1 cellular context compared by ENCODE assay signal in the genomic region with DNA sequence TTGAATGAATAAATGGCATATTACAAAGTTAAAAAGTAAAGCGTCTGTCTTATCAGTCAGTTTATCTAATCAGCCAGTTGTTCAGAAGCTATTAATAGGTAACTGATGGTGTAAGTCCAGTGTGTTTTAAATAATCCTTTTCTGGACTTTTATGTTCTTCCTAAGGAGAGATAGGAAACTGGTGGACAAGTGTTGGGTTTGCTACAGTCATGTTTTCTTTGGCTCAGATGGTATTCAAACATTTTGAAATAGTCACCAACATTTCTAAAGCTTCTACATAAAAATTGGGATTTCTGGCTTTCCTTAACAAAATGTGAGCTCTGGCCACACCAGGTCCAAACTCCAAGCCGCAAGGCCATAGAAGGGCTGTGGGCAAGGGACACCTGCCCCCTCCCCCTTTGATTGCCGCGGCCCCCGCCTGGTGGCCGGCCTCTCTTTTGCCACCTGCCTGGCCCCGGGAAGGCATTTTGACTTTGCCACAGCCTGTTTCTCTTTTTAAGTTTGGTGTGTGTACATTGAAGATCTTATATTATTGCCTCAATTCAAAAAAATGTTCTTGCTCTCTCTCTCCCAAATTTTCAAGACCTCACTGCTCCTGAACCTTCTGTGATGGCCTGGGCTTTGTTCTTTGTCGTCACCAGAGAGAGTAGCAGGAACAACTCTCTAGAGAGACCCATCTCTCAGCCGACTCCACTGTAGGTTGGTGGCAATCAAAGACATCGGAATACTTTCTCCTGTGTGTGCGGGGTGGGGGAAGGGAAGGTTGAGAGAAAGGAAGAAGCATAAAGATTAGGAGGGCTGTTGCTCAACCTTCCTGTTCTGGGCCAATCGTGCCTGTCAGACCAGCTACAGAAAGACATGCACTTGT.
TF ChIP-seq lines count a peak whose summit lies in the region.

No MANE protein-coding gene starts in this region.

TF ChIP-seq in K562, 482 proteins besides CTCF, POLR2A, EP300 and RAD21 (continued from another document and continues in another):
- TF ChIP-seq, protein P1, sequence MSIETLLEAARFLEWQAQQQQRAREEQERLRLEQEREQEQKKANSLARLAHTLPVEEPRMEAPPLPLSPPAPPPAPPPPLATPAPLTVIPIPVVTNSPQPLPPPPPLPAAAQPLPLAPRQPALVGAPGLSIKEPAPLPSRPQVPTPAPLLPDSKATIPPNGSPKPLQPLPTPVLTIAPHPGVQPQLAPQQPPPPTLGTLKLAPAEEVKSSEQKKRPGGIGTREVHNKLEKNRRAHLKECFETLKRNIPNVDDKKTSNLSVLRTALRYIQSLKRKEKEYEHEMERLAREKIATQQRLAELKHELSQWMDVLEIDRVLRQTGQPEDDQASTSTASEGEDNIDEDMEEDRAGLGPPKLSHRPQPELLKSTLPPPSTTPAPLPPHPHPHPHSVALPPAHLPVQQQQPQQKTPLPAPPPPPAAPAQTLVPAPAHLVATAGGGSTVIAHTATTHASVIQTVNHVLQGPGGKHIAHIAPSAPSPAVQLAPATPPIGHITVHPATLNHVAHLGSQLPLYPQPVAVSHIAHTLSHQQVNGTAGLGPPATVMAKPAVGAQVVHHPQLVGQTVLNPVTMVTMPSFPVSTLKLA (conservative IDR thresholded peaks at IDR 0.05), result 0 out of 4 replicates have a peak, but pooled peaks of 1 of the 2 experiments have one; percentile 42
- TF ChIP-seq MEIS2 (IDR thresholded peaks at IDR 0.05; ENCODE audit: partially characterized antibody) (peak; percentile 52), ZNF76 (CRISPR knock-in tag; IDR thresholded peaks at IDR 0.05; ENCODE audit: borderline replicate concordance) (0 out of 2 replicates have a peak, but pooled peaks have one; percentile 19), STAG1 (CRISPR knock-in tag; IDR thresholded peaks at IDR 0.05; ENCODE audit: borderline replicate concordance) (no peak), HDAC1 (IDR thresholded peaks at IDR 0.05) (peak in 1 of 2 experiments; percentile 48; a peak in 1 of 4 replicates), JUN (IDR thresholded peaks at IDR 0.05; ENCODE audit: borderline replicate concordance, low read depth, low read length) (peak; percentile 19; the same call in 1 of the 2 replicates), JUN (CRISPR knock-in tag; IDR thresholded peaks at IDR 0.05; ENCODE audit: borderline replicate concordance) (no peak), ZNF407 (IDR thresholded peaks at IDR 0.05; ENCODE audit: low read depth) (no peak), NEUROD1 (IDR thresholded peaks at IDR 0.05; ENCODE audit: borderline replicate concordance, low read depth, low read length, partially characterized antibody) (peak; percentile 26), YBX1 (IDR thresholded peaks at IDR 0.05) (no peak), CREB3 (tag; conservative IDR thresholded peaks at IDR 0.05; ENCODE audit: low read depth) (0 out of 2 replicates have a peak, but pooled peaks have one; percentile 26), CREB3L1 (IDR thresholded peaks at IDR 0.05; ENCODE audit: borderline replicate concordance, low read depth) (no peak; the same call in 1 of the 2 replicates), ATF1 (CRISPR knock-in tag; IDR thresholded peaks at IDR 0.05) (no peak), ATF1 (tag; IDR thresholded peaks at IDR 0.05) (peak; percentile 69), HDAC2 (IDR thresholded peaks at IDR 0.05) (peak; percentile 81), SMARCC2 (IDR thresholded peaks at IDR 0.05; ENCODE audit: low read depth) (0 out of 2 replicates have a peak, but pooled peaks have one; percentile 55), MECOM (CRISPR knock-in tag; IDR thresholded peaks at IDR 0.05) (no peak), AFF1 (IDR thresholded peaks at IDR 0.05; ENCODE audit: low read depth in 1 of 2, partially characterized antibody in 2 of 2) (peak; percentile 63 to 64), ARNT (IDR thresholded peaks at IDR 0.05) (peak; percentile 51 to 88; a peak in 3 of 4 replicates), ZNF444 (CRISPR knock-in tag; IDR thresholded peaks at IDR 0.05) (peak; percentile 40; the same call in 1 of the 2 replicates), PKNOX1 (IDR thresholded peaks at IDR 0.05) (peak; percentile 81), ETV5 (CRISPR knock-in tag; IDR thresholded peaks at IDR 0.05; ENCODE audit: low read depth) (peak; percentile 62)
- TF ChIP-seq, protein P2, sequence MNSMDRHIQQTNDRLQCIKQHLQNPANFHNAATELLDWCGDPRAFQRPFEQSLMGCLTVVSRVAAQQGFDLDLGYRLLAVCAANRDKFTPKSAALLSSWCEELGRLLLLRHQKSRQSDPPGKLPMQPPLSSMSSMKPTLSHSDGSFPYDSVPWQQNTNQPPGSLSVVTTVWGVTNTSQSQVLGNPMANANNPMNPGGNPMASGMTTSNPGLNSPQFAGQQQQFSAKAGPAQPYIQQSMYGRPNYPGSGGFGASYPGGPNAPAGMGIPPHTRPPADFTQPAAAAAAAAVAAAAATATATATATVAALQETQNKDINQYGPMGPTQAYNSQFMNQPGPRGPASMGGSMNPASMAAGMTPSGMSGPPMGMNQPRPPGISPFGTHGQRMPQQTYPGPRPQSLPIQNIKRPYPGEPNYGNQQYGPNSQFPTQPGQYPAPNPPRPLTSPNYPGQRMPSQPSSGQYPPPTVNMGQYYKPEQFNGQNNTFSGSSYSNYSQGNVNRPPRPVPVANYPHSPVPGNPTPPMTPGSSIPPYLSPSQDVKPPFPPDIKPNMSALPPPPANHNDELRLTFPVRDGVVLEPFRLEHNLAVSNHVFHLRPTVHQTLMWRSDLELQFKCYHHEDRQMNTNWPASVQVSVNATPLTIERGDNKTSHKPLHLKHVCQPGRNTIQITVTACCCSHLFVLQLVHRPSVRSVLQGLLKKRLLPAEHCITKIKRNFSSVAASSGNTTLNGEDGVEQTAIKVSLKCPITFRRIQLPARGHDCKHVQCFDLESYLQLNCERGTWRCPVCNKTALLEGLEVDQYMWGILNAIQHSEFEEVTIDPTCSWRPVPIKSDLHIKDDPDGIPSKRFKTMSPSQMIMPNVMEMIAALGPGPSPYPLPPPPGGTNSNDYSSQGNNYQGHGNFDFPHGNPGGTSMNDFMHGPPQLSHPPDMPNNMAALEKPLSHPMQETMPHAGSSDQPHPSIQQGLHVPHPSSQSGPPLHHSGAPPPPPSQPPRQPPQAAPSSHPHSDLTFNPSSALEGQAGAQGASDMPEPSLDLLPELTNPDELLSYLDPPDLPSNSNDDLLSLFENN (IDR thresholded peaks at IDR 0.05; ENCODE audit: low read depth in 2 of 2, low read length in 2 of 2), result peak in 1 of 2 experiments; percentile 68; a peak in 1 of 4 replicates
- TF ChIP-seq, protein P3, sequence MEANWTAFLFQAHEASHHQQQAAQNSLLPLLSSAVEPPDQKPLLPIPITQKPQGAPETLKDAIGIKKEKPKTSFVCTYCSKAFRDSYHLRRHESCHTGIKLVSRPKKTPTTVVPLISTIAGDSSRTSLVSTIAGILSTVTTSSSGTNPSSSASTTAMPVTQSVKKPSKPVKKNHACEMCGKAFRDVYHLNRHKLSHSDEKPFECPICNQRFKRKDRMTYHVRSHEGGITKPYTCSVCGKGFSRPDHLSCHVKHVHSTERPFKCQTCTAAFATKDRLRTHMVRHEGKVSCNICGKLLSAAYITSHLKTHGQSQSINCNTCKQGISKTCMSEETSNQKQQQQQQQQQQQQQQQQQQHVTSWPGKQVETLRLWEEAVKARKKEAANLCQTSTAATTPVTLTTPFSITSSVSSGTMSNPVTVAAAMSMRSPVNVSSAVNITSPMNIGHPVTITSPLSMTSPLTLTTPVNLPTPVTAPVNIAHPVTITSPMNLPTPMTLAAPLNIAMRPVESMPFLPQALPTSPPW (CRISPR knock-in tag; IDR thresholded peaks at IDR 0.05), result peak; percentile 65
